ENCODE assay signal across 22 cellular contexts in genomic region chr22:39800790-39801540, GRCh38.
DNase-seq lines count a peak whose midpoint lies in the region; ATAC-seq and TF ChIP-seq lines count a peak whose summit lies in the region.
"Had no signal": no experiment of that assay in that cellular context is flagged by ENCODE, and none has a peak within 500 bp of the region (broad histone marks: within the 10 kb centered on the region; RNA-seq: fewer than 3 reads in every experiment).

No MANE protein-coding gene starts in this region.

- ATAC-seq in SK-N-SH treated with all-trans-retinoic acid at 6 μM for 48 hours (no peak), HG02588 (IDR thresholded peaks at IDR 0.05; ENCODE audit: unreplicated experiment) (no peak), GM21515 (IDR thresholded peaks at IDR 0.05; ENCODE audit: unreplicated experiment) (no peak), HG03439 (IDR thresholded peaks at IDR 0.05; ENCODE audit: unreplicated experiment) (no peak), HG03025 (IDR thresholded peaks at IDR 0.05; ENCODE audit: low FRiP score, unreplicated experiment) (no peak)
- ATAC-seq: A549; activated naive CD4-positive, alpha-beta T cell treated with anti-CD3 and anti-CD28 coated beads, Interleukin-2, amount 50 U/mL, for 72 hours; effector memory CD8-positive, alpha-beta T cell; HCT116; heart left ventricle; right lobe of liver; T-cell had no signal

- DNase-seq in DMS 273 (lab: John Stamatoyannopoulos, UW; ENCODE audit: unreplicated experiment) (peak; percentile 45), NCI-H1417 (lab: John Stamatoyannopoulos, UW) (peak; percentile 17 to 80 (median 75)), NCI-H2196 (lab: John Stamatoyannopoulos, UW; ENCODE audit: unreplicated experiment) (peak; percentile 70)
- DNase-seq: activated CD4-positive, alpha-beta memory T cell treated with anti-CD3 and anti-CD28 coated beads, Interleukin-2, amount 10 ng/mL, durations not matched to agents 7 days and 5 days; activated T-cell treated with anti-CD3 and anti-CD28 coated beads, Interleukin-2, amount 50 U/mL, for 24 hours; effector memory CD8-positive, alpha-beta T cell; heart left ventricle; Karpas-422; NCI-H1694; ovary; right lobe of liver; stomach; T-cell; upper lobe of left lung had no signal

TF ChIP-seq in SK-N-SH treated with all-trans-retinoic acid at 6 μM for 48 hours, 23 proteins besides CTCF, POLR2A, EP300 and RAD21:
- TF ChIP-seq SNAI2 (CRISPR knock-in tag; IDR thresholded peaks at IDR 0.05) (no peak), GLIS3 (CRISPR knock-in tag; IDR thresholded peaks at IDR 0.05) (no peak), TCF4 (CRISPR knock-in tag; IDR thresholded peaks at IDR 0.05; ENCODE audit: borderline replicate concordance) (peak; percentile 58; the same call in 1 of the 2 replicates), ZFP30 (CRISPR knock-in tag; IDR thresholded peaks at IDR 0.05) (no peak)
